In genomic region chr16:66844342-66845079, GRCh38 we compare ENCODE assay signal across 9 cellular contexts. TPM values are rescaled to one million over a fixed set of nuclear protein-coding genes. Genes with fewer than 3 reads are reported as not detected.
DNase-seq lines count a peak whose midpoint lies in the region.
"Had no signal": no experiment of that assay in that cellular context is flagged by ENCODE, and none has a peak within 500 bp of the region (broad histone marks: within the 10 kb centered on the region; RNA-seq: fewer than 3 reads in every experiment).

Gene CA7 (plus strand): TSS chr16:66844414. CDS start chr16:66844488, 74 bp downstream.

- no peaks in the 10 kb centered on the region for H3K36me3 Mint-ChIP-seq in IgD-negative memory B cell

- H3K4me1 Mint-ChIP-seq in IgD-negative memory B cell = peaks cover 0 to 5% (median 5%) of the 10 kb centered on the region in 3 donors

- H3K27ac ChIP-seq in skeletal muscle tissue (ENCODE audit: low read depth, low read length) = no peak within 1 kb of the TSS

- H3K27me3 Mint-ChIP-seq in IgD-negative memory B cell = peaks cover 33% of the 10 kb centered on the region

- H3K4me1 ChIP-seq in skeletal muscle tissue (ENCODE audit: control insufficient read depth in 3 of 3, insufficient read depth in 3 of 3, low read length in 3 of 3) = peaks cover 9 to 20% (median 14%) of the 10 kb centered on the region in 3 donors

- no peak within 1 kb of the TSS for H3K27ac Mint-ChIP-seq in IgD-negative memory B cell

- peaks cover 21 to 36% (median 31%) of the 10 kb centered on the region in 3 donors for H3K27me3 ChIP-seq in skeletal muscle tissue (ENCODE audit: control insufficient read depth in 3 of 3, insufficient read depth in 3 of 3, low read length in 3 of 3)

- H3K36me3 ChIP-seq in skeletal muscle tissue (ENCODE audit: control insufficient read depth in 3 of 3, insufficient read depth in 3 of 3, low read length in 3 of 3) = no peaks in the 10 kb centered on the region

- H3K4me3 Mint-ChIP-seq in IgD-negative memory B cell = peak within 1 kb of the TSS in 3 of 4 donors; percentile 66 to 77 (median 67)

- H3K4me3 ChIP-seq in skeletal muscle tissue (ENCODE audit: low read length in 3 of 3) = peak within 1 kb of the TSS; percentile 51 to 61 (median 57)

- peak within 1 kb of the TSS in 1 of 3 donors; percentile 57 for H3K9ac ChIP-seq in skeletal muscle tissue (ENCODE audit: low read depth in 1 of 3, low read length in 3 of 3)

- no peaks in the 10 kb centered on the region for H3K9me3 ChIP-seq in skeletal muscle tissue (ENCODE audit: control insufficient read depth in 3 of 3, low read length in 3 of 3)

- no peaks in the 10 kb centered on the region for H3K9me3 Mint-ChIP-seq in IgD-negative memory B cell

- DNase-seq in astrocyte of the hippocampus (ENCODE audit: low read depth, low spot score) (peak; percentile 24), iPS-NIHi7 (ENCODE audit: extremely low spot score) (peak; percentile 43), A172 (ENCODE audit: low spot score) (no peak), COLO829 (ENCODE audit: low spot score) (no peak)
- no peak for DNase-seq in stimulated activated CD4-positive, alpha-beta T cell treated with anti-CD3 and anti-CD28 coated beads, Interleukin-15, amount 100 ng/mL, for 24 hours
- DNase-seq in stimulated activated CD4-positive, alpha-beta T cell treated with anti-CD3 and anti-CD28 coated beads, Interleukin-2, amount 100 ng/mL, for 48 hours = no peak
- DNase-seq: activated CD4-positive, alpha-beta T cell treated with anti-CD3 and anti-CD28 coated beads for 1 hour had no signal

RNA-seq across cellular contexts. Expression of gene CA7, which starts in this region (rescaled TPM):
- polyA plus RNA-seq in IgD-negative memory B cell = not detected
- total RNA-seq in skeletal muscle tissue = not detected
- not detected in 2 replicates for total RNA-seq in A172 (2014; rRNA removed; shearing (Covaris generic))

Comparison
In these comparisons a context has a peak if more than half of its experiments do, and no peak if none do; other contexts are left out.
1. DNase-seq: peak in astrocyte of the hippocampus (single experiment) and iPS-NIHi7 (single experiment); none in A172 (single experiment), COLO829 (single experiment), stimulated activated CD4-positive, alpha-beta T cell treated with anti-CD3 and anti-CD28 coated beads, Interleukin-15, amount 100 ng/mL, for 24 hours (single experiment) and stimulated activated CD4-positive, alpha-beta T cell treated with anti-CD3 and anti-CD28 coated beads, Interleukin-2, amount 100 ng/mL, for 48 hours (0 of 2).